ENCODE assay signal across 15 cellular contexts in the genomic region with DNA sequence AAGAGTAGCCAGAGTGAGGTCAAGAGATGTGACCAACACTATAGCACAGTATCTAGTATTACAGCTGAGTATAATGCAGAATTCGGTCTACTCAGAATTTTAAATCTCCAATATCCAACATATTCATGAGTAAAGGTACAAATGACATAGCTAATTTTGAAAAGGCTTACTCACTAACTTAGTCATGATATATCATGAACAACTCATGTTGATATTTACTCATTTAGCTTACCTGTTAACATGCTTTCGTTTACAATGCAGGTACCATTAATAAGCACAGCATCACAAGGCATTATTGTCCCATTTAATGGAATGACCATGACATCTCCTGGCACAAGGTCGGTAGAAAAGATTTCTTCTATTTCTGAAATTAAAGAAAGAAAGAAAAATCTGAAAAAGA.
DNase-seq lines count a peak whose midpoint lies in the region; ATAC-seq and TF ChIP-seq lines count a peak whose summit lies in the region.
"Had no signal": no experiment of that assay in that cellular context is flagged by ENCODE, and none has a peak within 500 bp of the region (broad histone marks: within the 10 kb centered on the region; RNA-seq: fewer than 3 reads in every experiment).

No MANE protein-coding gene starts in this region.

- ATAC-seq in GM18502 (IDR thresholded peaks at IDR 0.05; ENCODE audit: poor library complexity, unreplicated experiment): no peak
- ATAC-seq: CD8-positive, alpha-beta T cell; GM23338 had no signal

- no peak for TF ChIP-seq CTCF in epithelial cell of esophagus (IDR thresholded peaks at IDR 0.05; ENCODE audit: insufficient read depth, low read depth, low read length, missing control alignments)

- H3K4me3 ChIP-seq in epithelial cell of esophagus (ENCODE audit: low read length): no peak overlapping the region
- H3K4me3 ChIP-seq: BLaER1 treated with 17β-estradiol and CSF1 and Interleukin-3, amounts not matched to agents 10 nM and 100 nM; GM23338 had no signal

- DNase-seq in NCI-H510A treated with DMSO at 0.1 percent for 48 hours (lab: John Stamatoyannopoulos, UW) (peak; percentile 71), NCI-H510A (lab: John Stamatoyannopoulos, UW) (no peak), RKO (ENCODE audit: low spot score) (peak; percentile 26), epithelial cell of esophagus (ENCODE audit: low read depth) (peak; percentile 37), GM19240 (ENCODE audit: insufficient read length, low spot score) (no peak), hepatic stellate cell (ENCODE audit: low spot score) (no peak), globus pallidus (ENCODE audit: low spot score) (no peak)
- DNase-seq: 8988T; Calu3; CD8-positive, alpha-beta T cell; GDM1; H7 had no signal

Comparison
In these comparisons a context has a peak if more than half of its experiments do, and no peak if none do; other contexts are left out.
1. DNase-seq: peak in NCI-H510A treated with DMSO at 0.1 percent for 48 hours (single experiment), RKO (single experiment) and epithelial cell of esophagus (single experiment); none in NCI-H510A (single experiment), GM19240 (single experiment), hepatic stellate cell (single experiment) and globus pallidus (single experiment).